Comparison of ENCODE assay signal across 11 cellular contexts in the genomic region with DNA sequence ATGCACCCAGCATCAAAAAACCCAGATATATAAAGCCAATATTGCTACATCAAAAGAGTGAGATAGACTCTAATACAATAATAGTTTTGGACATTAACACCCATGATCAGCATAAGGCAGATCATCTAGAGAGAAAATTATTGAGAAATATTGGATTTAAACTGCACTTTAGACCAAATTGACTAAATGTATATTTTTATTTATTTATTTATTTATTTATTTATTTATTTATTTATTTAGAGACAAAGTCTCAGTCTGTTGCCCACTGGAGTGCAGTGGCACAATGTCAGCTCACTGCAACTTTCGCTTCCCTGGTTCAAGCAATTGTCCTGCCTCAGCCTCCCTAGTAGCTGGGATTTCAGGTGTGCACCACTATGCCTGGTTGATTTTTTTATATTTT.
"Had no signal": no experiment of that assay in that cellular context is flagged by ENCODE, and none has a peak within 500 bp of the region (broad histone marks: within the 10 kb centered on the region; RNA-seq: fewer than 3 reads in every experiment).

No MANE protein-coding gene starts in this region.

- ATAC-seq: GM23338, HCT116 had no signal

- H3K9me3 ChIP-seq: HAP-1 had no signal

- H3K27ac ChIP-seq: GM23248 had no signal

- H3K4me1 ChIP-seq: HAP-1 had no signal

- DNase-seq: GM23248, GOT3, H7, H9, HCEC 1CT, HFFc6 had no signal

- H3K36me3 ChIP-seq: HAP-1 had no signal

- H3K4me3 ChIP-seq: GM23248, GM23338, HAP-1 had no signal

- H3K9ac ChIP-seq: GM23248 had no signal

- H3K4me2 ChIP-seq: GM23338 had no signal

- FAIRE-seq: H1, H54 had no signal
